Comparison of ENCODE assay signal across 25 cellular contexts in the genomic region with DNA sequence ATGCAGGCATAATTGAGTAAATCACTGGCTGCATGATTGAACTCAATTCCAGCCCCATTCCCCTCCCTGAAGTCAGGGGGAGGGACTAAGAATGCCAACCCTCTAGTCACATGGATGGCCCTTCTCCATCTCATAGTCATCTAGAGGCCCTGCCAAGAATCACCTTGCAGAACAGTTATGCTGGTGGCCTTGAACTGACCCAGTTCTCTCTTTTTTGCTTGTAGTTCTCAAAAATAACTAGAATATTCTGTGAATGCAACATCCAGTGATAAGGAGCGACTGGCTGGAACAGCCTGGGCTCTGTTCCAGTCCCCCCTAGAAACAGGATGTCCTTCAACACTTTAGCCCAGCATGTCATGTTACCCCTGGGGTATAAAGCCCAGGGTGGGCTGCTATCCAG. TPM values are rescaled to one million over a fixed set of nuclear protein-coding genes. Genes with fewer than 3 reads are reported as not detected.
DNase-seq lines count a peak whose midpoint lies in the region; ATAC-seq, FAIRE-seq and TF ChIP-seq lines count a peak whose summit lies in the region.
"Had no signal": no experiment of that assay in that cellular context is flagged by ENCODE, and none has a peak within 500 bp of the region (broad histone marks: within the 10 kb centered on the region; RNA-seq: fewer than 3 reads in every experiment).

No MANE protein-coding gene starts in this region.

- H3K4me2 ChIP-seq in HepG2 (ENCODE audit: low read depth, low read length) = no peak overlapping the region

- TF ChIP-seq EP300 in HepG2 (IDR thresholded peaks at IDR 0.05; ENCODE audit: low read depth in 2 of 2, low read length in 2 of 2) (no peak), HepG2 (CRISPR knock-in tag; IDR thresholded peaks at IDR 0.05; ENCODE audit: borderline replicate concordance) (no peak), ovary (IDR thresholded peaks at IDR 0.05) (no peak)

- TF ChIP-seq RAD21 in liver (IDR thresholded peaks at IDR 0.05) (peak in 1 of 2 donors; percentile 34), HepG2 (CRISPR knock-in tag; IDR thresholded peaks at IDR 0.05) (no peak)

- H2AFZ ChIP-seq in HepG2 (ENCODE audit: low read length) = no peak overlapping the region

- H3K36me3 ChIP-seq in liver (ENCODE audit: control insufficient read depth in 4 of 4, insufficient read depth in 3 of 4, low read depth in 1 of 4, low read length in 3 of 4) = no peaks in the 10 kb centered on the region
- H3K36me3 ChIP-seq in HepG2 (replicated peaks in 1 of 2; ENCODE audit: control insufficient read depth in 1 of 2, insufficient read depth in 2 of 2, low read length in 2 of 2) = no peaks in the 10 kb centered on the region
- H3K36me3 ChIP-seq in left ventricle myocardium inferior = no peaks in the 10 kb centered on the region
- no peaks in the 10 kb centered on the region for H3K36me3 ChIP-seq in ovary
- H3K36me3 ChIP-seq: colonic mucosa, HAP-1, SJSA1 had no signal

- H3K79me2 ChIP-seq in HepG2 (ENCODE audit: insufficient read depth, low read length) = no peaks in the 10 kb centered on the region

- no peaks in the 10 kb centered on the region for H3K4me1 Mint-ChIP-seq in activated T-cell treated with anti-CD3 and anti-CD28 coated beads, Interleukin-2, amount 50 U/mL, for 24 hours (ENCODE audit: low read depth)
- H3K4me1 Mint-ChIP-seq: activated B cell treated with CpG ODN at 0.5 μM for 24 hours, immature natural killer cell, mesothelial cell of epicardium had no signal

- H3K27me3 ChIP-seq in liver (ENCODE audit: control insufficient read depth in 4 of 4, insufficient read depth in 4 of 4, low read length in 3 of 4) = no peaks in the 10 kb centered on the region
- no peaks in the 10 kb centered on the region; a peak in 1 of 5 replicates for H3K27me3 ChIP-seq in HepG2 (ENCODE audit: control insufficient read depth in 1 of 2, insufficient read depth in 2 of 2, low read length in 2 of 2)
- no peaks in the 10 kb centered on the region for H3K27me3 ChIP-seq in left ventricle myocardium inferior (ENCODE audit: low read depth)
- H3K27me3 ChIP-seq in ovary = no peaks in the 10 kb centered on the region
- H3K27me3 ChIP-seq: colonic mucosa, SJSA1 had no signal

- CTCF ChIA-PET in HepG2 (lab: Yijun Ruan, JAX; ENCODE audit: low intra/inter-chr PET ratio, low total read pairs) = no interaction called here

- no TSS peak for BruUV-seq in HepG2 (replicated peaks; lab: Mats Ljungman, UMichigan)

- no peak for FAIRE-seq in HepG2 (lab: Jason Lieb, UNC)
- FAIRE-seq: A204.1, GM18507 had no signal

- no peak for TF ChIP-seq CTCF in liver (IDR thresholded peaks at IDR 0.05; ENCODE audit: low read depth, low read length, missing input control)
- no peak for TF ChIP-seq CTCF in HepG2 (CRISPR knock-in tag; IDR thresholded peaks at IDR 0.05)
- no peak for TF ChIP-seq CTCF in left ventricle myocardium inferior (IDR thresholded peaks at IDR 0.05; ENCODE audit: borderline replicate concordance)
- no peak for TF ChIP-seq CTCF in ovary (IDR thresholded peaks at IDR 0.05)
- no peak for TF ChIP-seq CTCF in foreskin fibroblast (IDR thresholded peaks at IDR 0.05; ENCODE audit: low read depth, low read length)

- H4K20me1 ChIP-seq in HepG2 (ENCODE audit: insufficient read depth, low read length) = no peaks in the 10 kb centered on the region

- no peak overlapping the region for H3K4me3 Mint-ChIP-seq in activated T-cell treated with anti-CD3 and anti-CD28 coated beads, Interleukin-2, amount 50 U/mL, for 24 hours
- H3K4me3 Mint-ChIP-seq: activated B cell treated with CpG ODN at 0.5 μM for 24 hours; CD4-positive, alpha-beta T cell; immature natural killer cell; mesothelial cell of epicardium had no signal

- in situ Hi-C loops in HepG2 (cut with HindIII; ENCODE audit: extremely low pct_ligation_motif_present, low pct_unique_long_range_greater_than_20kb) = no loop called here

- H3K36me3 Mint-ChIP-seq in activated T-cell treated with anti-CD3 and anti-CD28 coated beads, Interleukin-2, amount 50 U/mL, for 24 hours (ENCODE audit: low read depth) = no peaks in the 10 kb centered on the region
- H3K36me3 Mint-ChIP-seq: immature natural killer cell, mesothelial cell of epicardium had no signal

- peaks cover 6% of the 10 kb centered on the region for H3K27me3 Mint-ChIP-seq in activated T-cell treated with anti-CD3 and anti-CD28 coated beads, Interleukin-2, amount 50 U/mL, for 24 hours

- peaks cover 18 to 32% (median 25%) of the 10 kb centered on the region in 4 donors for H3K4me1 ChIP-seq in liver (ENCODE audit: control insufficient read depth in 4 of 4, insufficient read depth in 4 of 4, low read length in 3 of 4)
- peaks cover 13% of the 10 kb centered on the region for H3K4me1 ChIP-seq in HepG2 (ENCODE audit: insufficient read depth, low read length)
- peaks cover 22% of the 10 kb centered on the region for H3K4me1 ChIP-seq in left ventricle myocardium inferior
- peaks cover 16% of the 10 kb centered on the region for H3K4me1 ChIP-seq in ovary (ENCODE audit: insufficient read depth)
- H3K4me1 ChIP-seq: colonic mucosa, HAP-1 had no signal

- peak overlapping the region; percentile 80 to 96 for H3K27ac ChIP-seq in liver (ENCODE audit: low read depth in 1 of 2, low read length in 2 of 2)
- H3K27ac ChIP-seq in HepG2 (ENCODE audit: extremely low read length, insufficient read depth, low read length) = no peak overlapping the region
- H3K27ac ChIP-seq in left ventricle myocardium inferior (replicated peaks) = peak overlapping the region; percentile 68
- H3K27ac ChIP-seq in ovary = peak overlapping the region in 1 of 2 donors; percentile 3
- H3K27ac ChIP-seq: colonic mucosa, SJSA1 had no signal

- H3K9me3 ChIP-seq in liver (ENCODE audit: control insufficient read depth in 4 of 4, low read length in 3 of 4) (no peaks in the 10 kb centered on the region), HepG2 (ENCODE audit: low read length) (no peaks in the 10 kb centered on the region), left ventricle myocardium inferior (replicated peaks) (no peaks in the 10 kb centered on the region), ovary (no peaks in the 10 kb centered on the region)
- H3K9me3 ChIP-seq: colonic mucosa, HAP-1, SJSA1 had no signal

- POLR2A ChIA-PET in HepG2 (lab: Yijun Ruan, JAX) = no interaction called here

- ATAC-seq in HepG2 = no peak

- H3K9ac ChIP-seq in liver (ENCODE audit: low read depth in 1 of 2, low read length in 2 of 2) = peak overlapping the region; percentile 33 to 35
- H3K9ac ChIP-seq in HepG2 (ENCODE audit: insufficient read depth, low read depth, low read length) = no peak overlapping the region

- H3K4me3 ChIP-seq in liver (ENCODE audit: low read depth in 1 of 3, low read length in 3 of 3) = peak overlapping the region; percentile 1 to 46 (median 7)
- no peak overlapping the region for H3K4me3 ChIP-seq in HepG2 (replicated peaks in 1 of 3; ENCODE audit: insufficient read depth in 1 of 3, low read depth in 2 of 3, low read length in 3 of 3)
- no peak overlapping the region for H3K4me3 ChIP-seq in left ventricle myocardium inferior
- H3K4me3 ChIP-seq in ovary = no peak overlapping the region
- no peak overlapping the region for H3K4me3 ChIP-seq in foreskin fibroblast (ENCODE audit: low read depth in 1 of 2, low read length in 2 of 2)
- H3K4me3 ChIP-seq: colonic mucosa, HAP-1, SJSA1, skin epidermis had no signal

- TF ChIP-seq POLR2A in HepG2 (IDR thresholded peaks at IDR 0.05; ENCODE audit: insufficient read depth in 1 of 2, low read depth in 2 of 2, low read length in 2 of 2) (no peak), ovary (IDR thresholded peaks at IDR 0.05) (no peak)

- H3K27ac Mint-ChIP-seq in activated T-cell treated with anti-CD3 and anti-CD28 coated beads, Interleukin-2, amount 50 U/mL, for 24 hours = no peak overlapping the region
- H3K27ac Mint-ChIP-seq: activated B cell treated with CpG ODN at 0.5 μM for 24 hours; CD4-positive, alpha-beta T cell; immature natural killer cell; mesothelial cell of epicardium had no signal

- no peaks in the 10 kb centered on the region for H3K9me3 Mint-ChIP-seq in activated T-cell treated with anti-CD3 and anti-CD28 coated beads, Interleukin-2, amount 50 U/mL, for 24 hours
- H3K9me3 Mint-ChIP-seq: activated B cell treated with CpG ODN at 0.5 μM for 24 hours; CD4-positive, alpha-beta T cell; immature natural killer cell; mesothelial cell of epicardium had no signal

- DNase-seq in HepG2 (ENCODE audit: low spot score) = no peak
- DNase-seq in left ventricle myocardium inferior = no peak
- DNase-seq in ovary = peak; percentile 41 to 72 (median 55)
- DNase-seq in activated CD8-positive, alpha-beta memory T cell treated with anti-CD3 and anti-CD28 coated beads, Interleukin-2, amount 50 U/mL, for 4 hours = no peak
- no peak for DNase-seq in activated T-cell treated with anti-CD3 and anti-CD28 coated beads for 4 hours
- DNase-seq in foreskin fibroblast = no peak
- DNase-seq in activated T-cell treated with anti-CD3 and anti-CD28 coated beads, Interleukin-2, amount 50 U/mL, for 24 hours = no peak
- DNase-seq: activated B cell treated with CpG ODN at 0.5 μM for 24 hours; activated effector memory CD4-positive, alpha-beta T cell treated with Interleukin-2 at 50 U/mL for 16 hours; CD4-positive, alpha-beta T cell; colonic mucosa; DND-41; glutamatergic neuron; immature natural killer cell; KBM-7; NCI-H1048; NCI-H2107; trophoblast cell had no signal

- 17% methylated on average over 1 of the region's 1 CpG for WGBS in liver
- WGBS in HepG2 (ENCODE audit: low lambda C conversion rate) = 25% methylated on average over 1 of the region's 1 CpG
- 0 to 6% (median 4%) methylated on average over 1 of the region's 1 CpG for WGBS in ovary, 3 donors

- intact Hi-C loops in HepG2 (cut with micrococcal nuclease; ENCODE audit: unreplicated experiment) (no loop called here), left ventricle myocardium inferior (cut with micrococcal nuclease) (no loop called here), ovary (cut with DNase I) (no loop called here)

RNA-seq across cellular contexts. Expression of a gene that starts 31.7 kb away (rescaled TPM):
- total RNA-seq in liver (10 to 100 TPM; 17.5 to 31.5 TPM), HepG2 (2016; rRNA removed; fragmentation: Illumina TruSeq; extraction: Trizol) (0.71 and 0.95 TPM in 2 replicates), left ventricle myocardium inferior (73.1 TPM), ovary (10 to 100 TPM; 22.3 to 65.7 (median 47.1) TPM)
- polyA plus RNA-seq in liver (10 to 100 TPM; 21.7 to 37.0 TPM), HepG2 (2011; rRNA removed) (4.0 and 5.0 TPM in 2 replicates), ovary (10 to 100 TPM; 27.1 to 80.2 TPM)
- 0.18 and 0.20 TPM in 2 replicates for total RNA-seq in HepG2 (2016; cell fraction: cytosol; rRNA removed; fragmentation: Illumina TruSeq; extraction: Trizol; ENCODE audit: low read depth)
- 0.55 and 1.4 TPM in 2 replicates for total RNA-seq in HepG2 (2016; cell fraction: insoluble cytoplasmic fraction; rRNA removed; fragmentation: Illumina TruSeq; extraction: Trizol)
- total RNA-seq in HepG2 (2016; cell fraction: membrane; rRNA removed; fragmentation: Illumina TruSeq; extraction: Trizol) = 1.3 TPM in 2 replicates
- total RNA-seq in HepG2 (2016; cell fraction: nucleus; rRNA removed; fragmentation: Illumina TruSeq; extraction: Trizol) = 0.50 and 1.2 TPM in 2 replicates
- 2.0 and 2.4 TPM in 2 replicates for polyA plus RNA-seq in HepG2 (2011; cell fraction: cytosol; rRNA removed)
- 1.8 and 2.8 TPM in 2 replicates for polyA plus RNA-seq in HepG2 (2011; cell fraction: nucleus; rRNA removed)
- 1.7 and 2.1 TPM in 2 replicates for polyA plus RNA-seq in HepG2 (2012)
- 0.37 and 0.50 TPM in 2 replicates for polyA plus RNA-seq in HepG2 (2016; cell fraction: cytosol; fragmentation: Illumina TruSeq; extraction: Trizol; ENCODE audit: low read depth)
- polyA plus RNA-seq in HepG2 (2016; cell fraction: insoluble cytoplasmic fraction; fragmentation: Illumina TruSeq; extraction: Trizol; ENCODE audit: low read depth) = 1.2 and 1.3 TPM in 2 replicates
- 1.8 TPM in 2 replicates for polyA plus RNA-seq in HepG2 (2016; cell fraction: membrane; fragmentation: Illumina TruSeq; extraction: Trizol; ENCODE audit: low read depth)
- 1.0 and 1.4 TPM in 2 replicates for polyA plus RNA-seq in HepG2 (2016; cell fraction: nucleus; fragmentation: Illumina TruSeq; extraction: Trizol; ENCODE audit: insufficient read depth, low read depth)
- 4.2 and 169 TPM in 2 replicates for polyA minus RNA-seq in HepG2 (2011; rRNA and poly(A)+ RNA removed; ENCODE audit: low replicate concordance)
- 0.79 TPM in 2 replicates for polyA minus RNA-seq in HepG2 (2011; cell fraction: cytosol; rRNA and poly(A)+ RNA removed)
- 1.0 and 1.5 TPM in 2 replicates for polyA minus RNA-seq in HepG2 (2011; cell fraction: nucleus; rRNA and poly(A)+ RNA removed)

RNA-seq across cellular contexts. Expression of a gene that starts 32.0 kb away (rescaled TPM):
- 10 to 100 TPM in 1 of 2 donors, 1 to 10 TPM in 1; 4.6 to 29.1 TPM for total RNA-seq in liver
- 10 to 100 TPM; 10.1 to 40.5 TPM for polyA plus RNA-seq in liver
- total RNA-seq in HepG2 (2016; rRNA removed; fragmentation: Illumina TruSeq; extraction: Trizol) = 0.22 and 0.38 TPM in 2 replicates
- total RNA-seq in HepG2 (2016; cell fraction: cytosol; rRNA removed; fragmentation: Illumina TruSeq; extraction: Trizol; ENCODE audit: low read depth) = not detected in 2 replicates
- total RNA-seq in HepG2 (2016; cell fraction: insoluble cytoplasmic fraction; rRNA removed; fragmentation: Illumina TruSeq; extraction: Trizol) = 0.24 TPM in 1 of 2 replicates, not detected in the other
- not detected in 2 replicates for total RNA-seq in HepG2 (2016; cell fraction: membrane; rRNA removed; fragmentation: Illumina TruSeq; extraction: Trizol)
- total RNA-seq in HepG2 (2016; cell fraction: nucleus; rRNA removed; fragmentation: Illumina TruSeq; extraction: Trizol) = 0.43 and 0.78 TPM in 2 replicates
- 0.78 and 1.4 TPM in 2 replicates for polyA plus RNA-seq in HepG2 (2011; rRNA removed)
- 0.17 and 0.21 TPM in 2 replicates for polyA plus RNA-seq in HepG2 (2011; cell fraction: cytosol; rRNA removed)
- polyA plus RNA-seq in HepG2 (2011; cell fraction: nucleus; rRNA removed) = 9.0 and 9.1 TPM in 2 replicates
- polyA plus RNA-seq in HepG2 (2012) = 0.38 and 0.51 TPM in 2 replicates
- polyA plus RNA-seq in HepG2 (2016; cell fraction: cytosol; fragmentation: Illumina TruSeq; extraction: Trizol; ENCODE audit: low read depth) = not detected in 2 replicates
- not detected in 2 replicates for polyA plus RNA-seq in HepG2 (2016; cell fraction: insoluble cytoplasmic fraction; fragmentation: Illumina TruSeq; extraction: Trizol; ENCODE audit: low read depth)
- not detected in 2 replicates for polyA plus RNA-seq in HepG2 (2016; cell fraction: membrane; fragmentation: Illumina TruSeq; extraction: Trizol; ENCODE audit: low read depth)
- polyA plus RNA-seq in HepG2 (2016; cell fraction: nucleus; fragmentation: Illumina TruSeq; extraction: Trizol; ENCODE audit: insufficient read depth, low read depth) = 1.9 and 2.0 TPM in 2 replicates
- 0.68 and 26.5 TPM in 2 replicates for polyA minus RNA-seq in HepG2 (2011; rRNA and poly(A)+ RNA removed; ENCODE audit: low replicate concordance)
- polyA minus RNA-seq in HepG2 (2011; cell fraction: cytosol; rRNA and poly(A)+ RNA removed) = 0.70 TPM in 1 of 2 replicates, not detected in the other
- polyA minus RNA-seq in HepG2 (2011; cell fraction: nucleus; rRNA and poly(A)+ RNA removed) = 1.3 and 3.2 TPM in 2 replicates
- 12.1 TPM for total RNA-seq in left ventricle myocardium inferior
- total RNA-seq in ovary = 10 to 100 TPM; 33.0 to 47.6 (median 39.5) TPM
- 10 to 100 TPM; 13.1 to 36.1 TPM for polyA plus RNA-seq in ovary

RNA-seq across cellular contexts. Expression of a gene that starts 36.6 kb away (rescaled TPM):
- total RNA-seq in liver = 100 to 1,000 TPM in 1 of 2 donors, 10 to 100 TPM in 1; 61.0 to 297 TPM
- 100 to 1,000 TPM; 277 to 343 TPM for polyA plus RNA-seq in liver
- total RNA-seq in HepG2 (2016; rRNA removed; fragmentation: Illumina TruSeq; extraction: Trizol) = 0.70 and 1.7 TPM in 2 replicates
- 0.35 and 0.40 TPM in 2 replicates for total RNA-seq in HepG2 (2016; cell fraction: cytosol; rRNA removed; fragmentation: Illumina TruSeq; extraction: Trizol; ENCODE audit: low read depth)
- total RNA-seq in HepG2 (2016; cell fraction: insoluble cytoplasmic fraction; rRNA removed; fragmentation: Illumina TruSeq; extraction: Trizol) = 1.4 TPM in 2 replicates
- 0.22 and 0.31 TPM in 2 replicates for total RNA-seq in HepG2 (2016; cell fraction: membrane; rRNA removed; fragmentation: Illumina TruSeq; extraction: Trizol)
- total RNA-seq in HepG2 (2016; cell fraction: nucleus; rRNA removed; fragmentation: Illumina TruSeq; extraction: Trizol) = 1.5 and 1.7 TPM in 2 replicates
- 4.7 and 9.8 TPM in 2 replicates for polyA plus RNA-seq in HepG2 (2011; rRNA removed)
- polyA plus RNA-seq in HepG2 (2011; cell fraction: cytosol; rRNA removed) = 4.5 and 5.6 TPM in 2 replicates
- polyA plus RNA-seq in HepG2 (2011; cell fraction: nucleus; rRNA removed) = 3.9 and 7.5 TPM in 2 replicates
- 2.7 and 8.6 TPM in 2 replicates for polyA plus RNA-seq in HepG2 (2012)
- polyA plus RNA-seq in HepG2 (2016; cell fraction: cytosol; fragmentation: Illumina TruSeq; extraction: Trizol; ENCODE audit: low read depth) = 0.16 and 0.26 TPM in 2 replicates
- 0.59 and 0.86 TPM in 2 replicates for polyA plus RNA-seq in HepG2 (2016; cell fraction: insoluble cytoplasmic fraction; fragmentation: Illumina TruSeq; extraction: Trizol; ENCODE audit: low read depth)
- 0.15 and 0.20 TPM in 2 replicates for polyA plus RNA-seq in HepG2 (2016; cell fraction: membrane; fragmentation: Illumina TruSeq; extraction: Trizol; ENCODE audit: low read depth)
- polyA plus RNA-seq in HepG2 (2016; cell fraction: nucleus; fragmentation: Illumina TruSeq; extraction: Trizol; ENCODE audit: insufficient read depth, low read depth) = 1.8 and 4.1 TPM in 2 replicates
- 0.16 and 4.7 TPM in 2 replicates for polyA minus RNA-seq in HepG2 (2011; rRNA and poly(A)+ RNA removed; ENCODE audit: low replicate concordance)
- polyA minus RNA-seq in HepG2 (2011; cell fraction: cytosol; rRNA and poly(A)+ RNA removed) = 2.6 and 4.0 TPM in 2 replicates
- 0.90 and 1.5 TPM in 2 replicates for polyA minus RNA-seq in HepG2 (2011; cell fraction: nucleus; rRNA and poly(A)+ RNA removed)
- 26.2 TPM for total RNA-seq in left ventricle myocardium inferior
- total RNA-seq in ovary = 10 to 100 TPM; 26.5 to 96.0 (median 48.6) TPM
- polyA plus RNA-seq in ovary = 10 to 100 TPM in 1 of 2 donors, 1 to 10 TPM in 1; 8.7 to 37.7 TPM

RNA-seq across cellular contexts. Expression of a gene that starts 39.1 kb away (rescaled TPM):
- total RNA-seq in liver (10 to 100 TPM; 12.9 to 18.7 TPM), HepG2 (2016; rRNA removed; fragmentation: Illumina TruSeq; extraction: Trizol) (32.8 and 38.1 TPM in 2 replicates), left ventricle myocardium inferior (28.6 TPM), ovary (10 to 100 TPM; 11.7 to 34.4 (median 20.1) TPM)
- polyA plus RNA-seq in liver (10 to 100 TPM; 20.9 to 41.1 TPM), HepG2 (2011; rRNA removed) (14.2 and 15.6 TPM in 2 replicates), ovary (10 to 100 TPM; 16.9 to 33.2 TPM)
- 39.0 and 47.9 TPM in 2 replicates for total RNA-seq in HepG2 (2016; cell fraction: cytosol; rRNA removed; fragmentation: Illumina TruSeq; extraction: Trizol; ENCODE audit: low read depth)
- 31.9 and 32.7 TPM in 2 replicates for total RNA-seq in HepG2 (2016; cell fraction: insoluble cytoplasmic fraction; rRNA removed; fragmentation: Illumina TruSeq; extraction: Trizol)
- total RNA-seq in HepG2 (2016; cell fraction: membrane; rRNA removed; fragmentation: Illumina TruSeq; extraction: Trizol) = 39.6 and 41.8 TPM in 2 replicates
- 15.1 and 15.3 TPM in 2 replicates for total RNA-seq in HepG2 (2016; cell fraction: nucleus; rRNA removed; fragmentation: Illumina TruSeq; extraction: Trizol)
- polyA plus RNA-seq in HepG2 (2011; cell fraction: cytosol; rRNA removed) = 16.8 and 19.0 TPM in 2 replicates
- polyA plus RNA-seq in HepG2 (2011; cell fraction: nucleus; rRNA removed) = 9.8 and 10.4 TPM in 2 replicates
- polyA plus RNA-seq in HepG2 (2012) = 11.6 and 17.9 TPM in 2 replicates
- polyA plus RNA-seq in HepG2 (2016; cell fraction: cytosol; fragmentation: Illumina TruSeq; extraction: Trizol; ENCODE audit: low read depth) = 62.2 and 65.0 TPM in 2 replicates
- 33.8 and 43.4 TPM in 2 replicates for polyA plus RNA-seq in HepG2 (2016; cell fraction: insoluble cytoplasmic fraction; fragmentation: Illumina TruSeq; extraction: Trizol; ENCODE audit: low read depth)
- polyA plus RNA-seq in HepG2 (2016; cell fraction: membrane; fragmentation: Illumina TruSeq; extraction: Trizol; ENCODE audit: low read depth) = 38.5 and 50.1 TPM in 2 replicates
- polyA plus RNA-seq in HepG2 (2016; cell fraction: nucleus; fragmentation: Illumina TruSeq; extraction: Trizol; ENCODE audit: insufficient read depth, low read depth) = 26.2 and 27.3 TPM in 2 replicates
- 8.3 and 20.3 TPM in 2 replicates for polyA minus RNA-seq in HepG2 (2011; rRNA and poly(A)+ RNA removed; ENCODE audit: low replicate concordance)
- polyA minus RNA-seq in HepG2 (2011; cell fraction: cytosol; rRNA and poly(A)+ RNA removed) = 8.6 and 9.0 TPM in 2 replicates
- polyA minus RNA-seq in HepG2 (2011; cell fraction: nucleus; rRNA and poly(A)+ RNA removed) = 10.8 and 11.3 TPM in 2 replicates

RNA-seq across cellular contexts. Expression of a gene that starts 42.9 kb away (rescaled TPM):
- 10 to 100 TPM; 14.1 to 55.9 TPM for total RNA-seq in liver
- 10 to 100 TPM; 12.6 to 23.3 TPM for polyA plus RNA-seq in liver
- 8.2 and 16.6 TPM in 2 replicates for total RNA-seq in HepG2 (2016; rRNA removed; fragmentation: Illumina TruSeq; extraction: Trizol)
- 5.8 and 7.1 TPM in 2 replicates for total RNA-seq in HepG2 (2016; cell fraction: cytosol; rRNA removed; fragmentation: Illumina TruSeq; extraction: Trizol; ENCODE audit: low read depth)
- 7.7 and 17.8 TPM in 2 replicates for total RNA-seq in HepG2 (2016; cell fraction: insoluble cytoplasmic fraction; rRNA removed; fragmentation: Illumina TruSeq; extraction: Trizol)
- 6.2 and 7.2 TPM in 2 replicates for total RNA-seq in HepG2 (2016; cell fraction: membrane; rRNA removed; fragmentation: Illumina TruSeq; extraction: Trizol)
- total RNA-seq in HepG2 (2016; cell fraction: nucleus; rRNA removed; fragmentation: Illumina TruSeq; extraction: Trizol) = 33.8 and 34.3 TPM in 2 replicates
- 28.2 and 36.3 TPM in 2 replicates for polyA plus RNA-seq in HepG2 (2011; rRNA removed)
- 19.5 and 25.9 TPM in 2 replicates for polyA plus RNA-seq in HepG2 (2011; cell fraction: cytosol; rRNA removed)
- polyA plus RNA-seq in HepG2 (2011; cell fraction: nucleus; rRNA removed) = 235 and 295 TPM in 2 replicates
- polyA plus RNA-seq in HepG2 (2012) = 17.5 and 19.3 TPM in 2 replicates
- polyA plus RNA-seq in HepG2 (2016; cell fraction: cytosol; fragmentation: Illumina TruSeq; extraction: Trizol; ENCODE audit: low read depth) = 2.1 and 2.6 TPM in 2 replicates
- polyA plus RNA-seq in HepG2 (2016; cell fraction: insoluble cytoplasmic fraction; fragmentation: Illumina TruSeq; extraction: Trizol; ENCODE audit: low read depth) = 5.9 and 6.4 TPM in 2 replicates
- polyA plus RNA-seq in HepG2 (2016; cell fraction: membrane; fragmentation: Illumina TruSeq; extraction: Trizol; ENCODE audit: low read depth) = 3.2 and 5.9 TPM in 2 replicates
- 57.6 and 58.2 TPM in 2 replicates for polyA plus RNA-seq in HepG2 (2016; cell fraction: nucleus; fragmentation: Illumina TruSeq; extraction: Trizol; ENCODE audit: insufficient read depth, low read depth)
- polyA minus RNA-seq in HepG2 (2011; rRNA and poly(A)+ RNA removed; ENCODE audit: low replicate concordance) = 28.7 and 45.7 TPM in 2 replicates
- polyA minus RNA-seq in HepG2 (2011; cell fraction: cytosol; rRNA and poly(A)+ RNA removed) = 5.5 and 5.7 TPM in 2 replicates
- polyA minus RNA-seq in HepG2 (2011; cell fraction: nucleus; rRNA and poly(A)+ RNA removed) = 74.2 and 90.0 TPM in 2 replicates
- 2.6 TPM for total RNA-seq in left ventricle myocardium inferior
- 10 to 100 TPM; 12.2 to 62.8 (median 14.9) TPM for total RNA-seq in ovary
- polyA plus RNA-seq in ovary = 10 to 100 TPM in 1 of 2 donors, 1 to 10 TPM in 1; 8.0 to 33.2 TPM

Comparison
In these comparisons a context has a peak if more than half of its experiments do, and no peak if none do; other contexts are left out.
1. H3K4me3 ChIP-seq: peak in liver (3 of 3); none in HepG2 (0 of 3), left ventricle myocardium inferior (single experiment), ovary (single experiment) and foreskin fibroblast (0 of 2).
2. RNA of a gene that starts 31.7 kb away (total RNA-seq): 73.1 TPM in left ventricle myocardium inferior (single experiment), 22.3 to 65.7 TPM in ovary and 17.5 to 31.5 TPM in liver; 0.18 to 1.4 TPM in HepG2; every median in the first group is over 4 times any median in the second.
3. RNA of a gene that starts 36.6 kb away (total RNA-seq): 61.0 to 297 TPM in liver, 26.5 to 96.0 TPM in ovary and 26.2 TPM in left ventricle myocardium inferior (single experiment); 0.22 to 1.7 TPM in HepG2; every median in the first group is over 10 times any median in the second.
4. DNase-seq: peak in ovary (5 of 5); none in HepG2 (single experiment), left ventricle myocardium inferior (single experiment), activated CD8-positive, alpha-beta memory T cell treated with anti-CD3 and anti-CD28 coated beads, Interleukin-2, amount 50 U/mL, for 4 hours (single experiment), activated T-cell treated with anti-CD3 and anti-CD28 coated beads for 4 hours (single experiment), foreskin fibroblast (0 of 2) and activated T-cell treated with anti-CD3 and anti-CD28 coated beads, Interleukin-2, amount 50 U/mL, for 24 hours (single experiment).